In genomic region chr17:1861391-1862010, GRCh38 we compare ENCODE assay signal across 21 cellular contexts.
"Had no signal": no experiment of that assay in that cellular context is flagged by ENCODE, and none has a peak within 500 bp of the region (broad histone marks: within the 10 kb centered on the region; RNA-seq: fewer than 3 reads in every experiment).

No MANE protein-coding gene starts in this region.

- H3K9me3 ChIP-seq: breast epithelium, left lung, upper lobe of right lung had no signal

- H3K4me3 Mint-ChIP-seq: activated CD4-positive, alpha-beta memory T cell treated with anti-CD3 and anti-CD28 coated beads for 36 hours; activated CD8-positive, alpha-beta memory T cell treated with anti-CD3 and anti-CD28 coated beads, Interleukin-2, amount 10 ng/mL, durations not matched to agents 7 days and 5 days; activated naive CD8-positive, alpha-beta T cell; activated T-cell treated with anti-CD3 and anti-CD28 coated beads, Interleukin-2, amount 50 U/mL, for 24 hours; nephron had no signal

- H3K27me3 Mint-ChIP-seq: activated CD4-positive, alpha-beta memory T cell treated with anti-CD3 and anti-CD28 coated beads for 36 hours; activated CD8-positive, alpha-beta memory T cell treated with anti-CD3 and anti-CD28 coated beads, Interleukin-2, amount 10 ng/mL, durations not matched to agents 7 days and 5 days; activated naive CD8-positive, alpha-beta T cell; activated T-cell treated with anti-CD3 and anti-CD28 coated beads, Interleukin-2, amount 50 U/mL, for 24 hours had no signal

- H3K36me3 ChIP-seq: breast epithelium had no signal

- H3K27ac ChIP-seq: breast epithelium, left lung, upper lobe of right lung had no signal

- H3K27me3 ChIP-seq: breast epithelium, left lung, upper lobe of right lung had no signal

- H3K36me3 Mint-ChIP-seq: activated naive CD8-positive, alpha-beta T cell had no signal

- ATAC-seq: activated CD8-positive, alpha-beta memory T cell treated with anti-CD3 and anti-CD28 coated beads, Interleukin-2, amount 10 ng/mL, durations not matched to agents 7 days and 5 days; left lung; upper lobe of right lung had no signal

- H3K9me3 Mint-ChIP-seq: activated CD4-positive, alpha-beta memory T cell treated with anti-CD3 and anti-CD28 coated beads for 36 hours; activated T-cell treated with anti-CD3 and anti-CD28 coated beads, Interleukin-2, amount 50 U/mL, for 24 hours; nephron had no signal

- H3K4me1 ChIP-seq: breast epithelium, left lung, upper lobe of right lung had no signal

- H3K4me3 ChIP-seq: breast epithelium, left lung, skin epidermis, upper lobe of right lung had no signal

- DNase-seq: activated CD4-positive, alpha-beta memory T cell treated with anti-CD3 and anti-CD28 coated beads for 36 hours; activated CD4-positive, alpha-beta T cell treated with anti-CD3 and anti-CD28 coated beads for 1 hour; activated CD8-positive, alpha-beta memory T cell treated with anti-CD3 and anti-CD28 coated beads, Interleukin-2, amount 10 ng/mL, durations not matched to agents 7 days and 5 days; activated effector memory CD4-positive, alpha-beta T cell treated with anti-CD3 and anti-CD28 coated beads, Interleukin-2, amount 50 U/mL, for 16 hours; activated T-cell treated with anti-CD3 and anti-CD28 coated beads, Interleukin-2, amount 50 U/mL, for 24 hours; anterior cingulate cortex; dermis blood vessel endothelial cell; erythroblast; hypothalamus; kidney; left lung; mesendoderm; occipital lobe; stimulated activated CD4-positive, alpha-beta T cell treated with anti-CD3 and anti-CD28 coated beads, Interleukin-15, amount 100 ng/mL, for 24 hours; stimulated activated CD4-positive, alpha-beta T cell treated with anti-CD3 and anti-CD28 coated beads, Interleukin-4, amount 100 ng/mL, for 1 hour; stimulated activated naive CD4-positive, alpha-beta T cell; upper lobe of right lung had no signal

- H3K27ac Mint-ChIP-seq: activated CD4-positive, alpha-beta memory T cell treated with anti-CD3 and anti-CD28 coated beads for 36 hours; activated CD8-positive, alpha-beta memory T cell treated with anti-CD3 and anti-CD28 coated beads, Interleukin-2, amount 10 ng/mL, durations not matched to agents 7 days and 5 days; activated naive CD8-positive, alpha-beta T cell; activated T-cell treated with anti-CD3 and anti-CD28 coated beads, Interleukin-2, amount 50 U/mL, for 24 hours had no signal

- H3K4me1 Mint-ChIP-seq: nephron had no signal
